ENCODE assay signal across 19 cellular contexts in genomic region chr22:40194656-40195055, GRCh38. TPM values are rescaled to one million over a fixed set of nuclear protein-coding genes. Genes with fewer than 3 reads are reported as not detected.
DNase-seq lines count a peak whose midpoint lies in the region; ATAC-seq and TF ChIP-seq lines count a peak whose summit lies in the region.
"Had no signal": no experiment of that assay in that cellular context is flagged by ENCODE, and none has a peak within 500 bp of the region (broad histone marks: within the 10 kb centered on the region; RNA-seq: fewer than 3 reads in every experiment).

No MANE protein-coding gene starts in this region.

- 64 to 67% methylated on average over 3 of the region's 3 CpGs for WGBS in body of pancreas, 2 donors

- no peak for ATAC-seq in activated T-cell treated with anti-CD3 and anti-CD28 coated beads, Interleukin-2, amount 50 U/mL, for 72 hours (replicated peaks in 1 of 2)
- no peak for ATAC-seq in body of pancreas
- ATAC-seq: gastrocnemius medialis, GM12878, Panc1 had no signal

- peak overlapping the region; percentile 85 for H3K27ac ChIP-seq in VCaP
- peak overlapping the region; percentile 46 for H3K27ac ChIP-seq in stomach smooth muscle (ENCODE audit: low read length)
- no peak overlapping the region for H3K27ac ChIP-seq in body of pancreas

- H3K9me3 ChIP-seq in stomach smooth muscle (ENCODE audit: control insufficient read depth in 2 of 2, low read length in 2 of 2) (no peaks in the 10 kb centered on the region), body of pancreas (no peaks in the 10 kb centered on the region)
- H3K9me3 ChIP-seq: gastrocnemius medialis had no signal

- H3K4me3 ChIP-seq in stomach smooth muscle (ENCODE audit: low read length in 2 of 2) = no peak overlapping the region
- no peak overlapping the region for H3K4me3 ChIP-seq in body of pancreas
- H3K4me3 ChIP-seq: gastrocnemius medialis, GM12878 had no signal

- H3K27me3 Mint-ChIP-seq in activated T-cell treated with anti-CD3 and anti-CD28 coated beads, Interleukin-2, amount 50 U/mL, for 72 hours (ENCODE audit: low read depth) = no peaks in the 10 kb centered on the region
- peaks cover 0 to 1% (median 0%) of the 10 kb centered on the region in 3 donors for H3K27me3 Mint-ChIP-seq in immature natural killer cell (ENCODE audit: low read depth in 3 of 3)
- H3K27me3 Mint-ChIP-seq: activated B cell treated with CpG ODN at 0.5 μM for 24 hours, memory B cell had no signal

- H3K27me3 ChIP-seq in stomach smooth muscle (ENCODE audit: control insufficient read depth in 1 of 2, insufficient read depth in 2 of 2, low read length in 2 of 2) (no peaks in the 10 kb centered on the region), body of pancreas (no peaks in the 10 kb centered on the region)
- H3K27me3 ChIP-seq: gastrocnemius medialis had no signal

- TF ChIP-seq CTCF in VCaP (conservative IDR thresholded peaks at IDR 0.05) (no peak), body of pancreas (IDR thresholded peaks at IDR 0.05) (no peak)

- no peaks in the 10 kb centered on the region for H3K9me3 Mint-ChIP-seq in activated T-cell treated with anti-CD3 and anti-CD28 coated beads, Interleukin-2, amount 50 U/mL, for 72 hours
- no peaks in the 10 kb centered on the region for H3K9me3 Mint-ChIP-seq in immature natural killer cell
- H3K9me3 Mint-ChIP-seq: activated B cell treated with CpG ODN at 0.5 μM for 24 hours, memory B cell had no signal

- peaks cover 91% of the 10 kb centered on the region for H3K4me1 Mint-ChIP-seq in activated T-cell treated with anti-CD3 and anti-CD28 coated beads, Interleukin-2, amount 50 U/mL, for 72 hours (ENCODE audit: low read depth)
- H3K4me1 Mint-ChIP-seq in immature natural killer cell = peaks cover 72 to 84% of the 10 kb centered on the region in 2 donors

- H3K27ac Mint-ChIP-seq in activated T-cell treated with anti-CD3 and anti-CD28 coated beads, Interleukin-2, amount 50 U/mL, for 72 hours = peak overlapping the region; percentile 22
- peak overlapping the region in 4 of 6 donors; percentile 4 to 74 (median 66) for H3K27ac Mint-ChIP-seq in immature natural killer cell
- H3K27ac Mint-ChIP-seq: memory B cell had no signal

- H3K4me3 Mint-ChIP-seq in activated T-cell treated with anti-CD3 and anti-CD28 coated beads, Interleukin-2, amount 50 U/mL, for 72 hours = no peak overlapping the region
- H3K4me3 Mint-ChIP-seq in immature natural killer cell = no peak overlapping the region
- H3K4me3 Mint-ChIP-seq: activated B cell treated with CpG ODN at 0.5 μM for 24 hours, memory B cell had no signal

- H3K36me3 ChIP-seq in stomach smooth muscle (ENCODE audit: control insufficient read depth in 2 of 2, insufficient read depth in 2 of 2, low read length in 2 of 2) = no peaks in the 10 kb centered on the region
- no peaks in the 10 kb centered on the region for H3K36me3 ChIP-seq in body of pancreas (replicated peaks in 1 of 2; ENCODE audit: insufficient read depth in 1 of 2, low read depth in 2 of 2)
- H3K36me3 ChIP-seq: gastrocnemius medialis had no signal

- peaks cover 73% of the 10 kb centered on the region for H3K4me1 ChIP-seq in stomach smooth muscle (ENCODE audit: control insufficient read depth, insufficient read depth, low read length)
- peaks cover 67% of the 10 kb centered on the region for H3K4me1 ChIP-seq in body of pancreas

- no peak for TF ChIP-seq POLR2A in body of pancreas (IDR thresholded peaks at IDR 0.05)

- H3K9ac ChIP-seq in stomach smooth muscle (ENCODE audit: low read length in 2 of 2) = no peak overlapping the region

- no peak for DNase-seq in activated T-cell treated with anti-CD3 and anti-CD28 coated beads, Interleukin-2, amount 50 U/mL, for 72 hours
- DNase-seq in activated T-cell treated with anti-CD3 and anti-CD28 coated beads for 4 hours = no peak
- no peak for DNase-seq in immature natural killer cell
- DNase-seq in body of pancreas = no peak
- DNase-seq in NCI-H2196 (lab: John Stamatoyannopoulos, UW; ENCODE audit: unreplicated experiment) = no peak
- no peak for DNase-seq in HuH-7.5 (ENCODE audit: low spot score)
- DNase-seq: activated B cell treated with CpG ODN at 0.5 μM for 24 hours; cerebellar nuclear complex; COR-L47; gastrocnemius medialis; NCI-H187 treated with DMSO at 0.1 percent for 48 hours; NCI-H526 treated with DMSO at 0.1 percent for 48 hours; stimulated activated CD4-positive, alpha-beta T cell treated with anti-CD3 and anti-CD28 coated beads, Interleukin-4, amount 100 ng/mL, for 1 hour; stimulated activated CD8-positive, alpha-beta memory T cell treated with anti-CD3 and anti-CD28 coated beads, Interleukin-4, amount 100 ng/mL, for 48 hours had no signal

- H3K36me3 Mint-ChIP-seq in activated T-cell treated with anti-CD3 and anti-CD28 coated beads, Interleukin-2, amount 50 U/mL, for 72 hours (ENCODE audit: insufficient read depth in 2 of 2) = peaks cover 0 to 3% of the 10 kb centered on the region in 2 donors
- H3K36me3 Mint-ChIP-seq in immature natural killer cell = no peaks in the 10 kb centered on the region

- intact Hi-C loops in body of pancreas (cut with DNase I) = no loop called here

RNA-seq across cellular contexts. Expression of gene TNRC6B, which starts 16.9 kb away (rescaled TPM):
- total RNA-seq in activated T-cell treated with anti-CD3 and anti-CD28 coated beads, Interleukin-2, amount 50 U/mL, for 72 hours = 10 to 100 TPM; 62.5 to 65.3 TPM
- 10 to 100 TPM; 12.9 to 90.1 (median 29.7) TPM for polyA plus RNA-seq in immature natural killer cell
- 10 to 100 TPM; 25.2 to 39.9 TPM for total RNA-seq in body of pancreas

Comparison
In these comparisons a context has a peak if more than half of its experiments do, and no peak if none do; other contexts are left out.
1. H3K27ac ChIP-seq: peak in VCaP (single experiment) and stomach smooth muscle (single experiment); none in body of pancreas (0 of 4).